Comparison of ENCODE assay signal across 11 cellular contexts in the genomic region with DNA sequence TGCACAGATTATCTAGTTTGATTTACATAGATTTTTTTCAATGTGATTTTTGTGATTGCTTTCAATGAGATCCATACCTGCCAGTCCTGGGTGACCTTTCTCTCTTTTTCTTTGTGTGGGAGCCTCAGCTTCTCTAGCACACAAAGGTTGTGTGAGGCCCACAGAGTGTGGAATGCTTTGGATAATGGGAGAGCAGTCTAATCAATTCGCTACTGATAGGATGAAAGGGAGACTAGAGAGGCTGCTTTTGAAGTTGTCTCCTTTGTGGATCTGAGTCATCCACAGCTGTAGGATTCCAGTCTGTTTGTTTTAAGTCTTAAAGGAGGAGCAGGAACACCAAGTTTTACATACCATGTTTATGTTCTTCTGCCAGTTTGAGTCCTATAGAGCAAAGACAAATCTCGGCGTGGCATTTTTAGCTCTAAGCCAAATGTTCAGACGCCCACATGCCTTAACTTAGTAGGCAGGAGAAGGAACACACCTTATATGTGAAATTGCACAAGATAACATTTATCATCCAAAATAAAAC.
A peak's percentile ranks its signal among the peaks of the same experiment; 100 is the strongest.
DNase-seq lines count a peak whose midpoint lies in the region; ATAC-seq and TF ChIP-seq lines count a peak whose summit lies in the region.
"Had no signal": no experiment of that assay in that cellular context is flagged by ENCODE, and none has a peak within 500 bp of the region (broad histone marks: within the 10 kb centered on the region; RNA-seq: fewer than 3 reads in every experiment).

No MANE protein-coding gene starts in this region.

- H3K4me1 ChIP-seq in HAP-1 (peaks cover 28% of the 10 kb centered on the region), foreskin keratinocyte (peaks cover 14% of the 10 kb centered on the region)

- peak; percentile 86 for ATAC-seq in WTC11
- ATAC-seq in foreskin keratinocyte: peak; percentile 96
- ATAC-seq in HG03196 (IDR thresholded peaks at IDR 0.05; ENCODE audit: unreplicated experiment): no peak
- ATAC-seq in GM18517 (IDR thresholded peaks at IDR 0.05; ENCODE audit: unreplicated experiment): no peak
- ATAC-seq: natural killer cell, Right ventricle myocardium inferior had no signal

- H3K4me1 Mint-ChIP-seq in WTC11: peaks cover 42% of the 10 kb centered on the region
- H3K4me1 Mint-ChIP-seq: natural killer cell had no signal

- no peaks in the 10 kb centered on the region for H3K27me3 Mint-ChIP-seq in WTC11 (ENCODE audit: low read depth)

- no peaks in the 10 kb centered on the region for H3K36me3 Mint-ChIP-seq in WTC11
- H3K36me3 Mint-ChIP-seq: natural killer cell had no signal

- POLR2A ChIA-PET in WTC11 (lab: Charles Lee): no interaction called here

- H3K9me3 Mint-ChIP-seq in WTC11: no peaks in the 10 kb centered on the region

- in situ Hi-C loops in HAP-1 (cut with MboI; ENCODE audit: low sequenced_read_pairs): no loop called here

- H3K27me3 ChIP-seq in HAP-1 (ENCODE audit: low read depth) (no peaks in the 10 kb centered on the region), foreskin keratinocyte (no peaks in the 10 kb centered on the region)

- H3K9me3 ChIP-seq in HAP-1: 0 out of 2 replicates have a peak, but pooled peaks cover 3% of the 10 kb centered on the region

- H3K27ac ChIP-seq in foreskin keratinocyte: peak overlapping the region; percentile 1
- H3K27ac ChIP-seq: KMS-11 had no signal

- DNase-seq in HAP-1 (ENCODE audit: low spot score in 2 of 2) (peak; percentile 51 to 77), WTC11 (ENCODE audit: low spot score) (no peak), foreskin keratinocyte (peak; percentile 77 to 82), retina (peak; percentile 13), T-helper 1 cell (no peak)
- no peak for DNase-seq in stimulated activated CD4-positive, alpha-beta T cell treated with anti-CD3 and anti-CD28 coated beads, Interleukin-1b, Interleukin-23, amount 100 ng/mL, for 48 hours
- DNase-seq: natural killer cell had no signal

- H3K36me3 ChIP-seq in HAP-1 (replicated peaks): 0 out of 2 replicates have a peak, but pooled peaks cover 3% of the 10 kb centered on the region

- no peak overlapping the region for H3K4me3 ChIP-seq in HAP-1

- H3K4me3 Mint-ChIP-seq in WTC11: no peak overlapping the region
- H3K4me3 Mint-ChIP-seq: natural killer cell had no signal

- TF ChIP-seq CTCF in WTC11 (IDR thresholded peaks at IDR 0.05): no peak
- no peak for TF ChIP-seq CTCF in foreskin keratinocyte (conservative IDR thresholded peaks at IDR 0.05)

- CTCF ChIA-PET in WTC11 (lab: Charles Lee): interaction anchor here (4.7 kb wide), 1 partner anchor 331 kb away, joined by 18 read pairs; the partner anchor contains the start of gene ARL4A

- no peak overlapping the region for H3K27ac Mint-ChIP-seq in WTC11
- H3K27ac Mint-ChIP-seq: natural killer cell had no signal

TF ChIP-seq in WTC11, 78 proteins besides CTCF, POLR2A, EP300 and RAD21:
- TF ChIP-seq GABPB1 (CRISPR knock-in tag; IDR thresholded peaks at IDR 0.05) (0 out of 2 replicates have a peak, but pooled peaks have one; percentile 48), IRF2 (CRISPR knock-in tag; IDR thresholded peaks at IDR 0.05; ENCODE audit: borderline replicate concordance, low read depth) (no peak)

Comparison
In these comparisons a context has a peak if more than half of its experiments do, and no peak if none do; other contexts are left out.
1. DNase-seq: peak in HAP-1 (2 of 2), foreskin keratinocyte (2 of 2) and retina (single experiment); none in WTC11 (single experiment), stimulated activated CD4-positive, alpha-beta T cell treated with anti-CD3 and anti-CD28 coated beads, Interleukin-1b, Interleukin-23, amount 100 ng/mL, for 48 hours (single experiment) and T-helper 1 cell (0 of 5).
2. ATAC-seq: peak in WTC11 (single experiment) and foreskin keratinocyte (single experiment); none in HG03196 (single experiment) and GM18517 (single experiment).